In genomic region chr5:8842906-8843590, GRCh38 we compare ENCODE assay signal across 8 cellular contexts.
DNase-seq lines count a peak whose midpoint lies in the region; ATAC-seq, FAIRE-seq and TF ChIP-seq lines count a peak whose summit lies in the region.

No MANE protein-coding gene starts in this region.

- FAIRE-seq in H54 (lab: Jason Lieb, UNC) = no peak

- H3K27me3 ChIP-seq in foreskin keratinocyte (no peaks in the 10 kb centered on the region), sigmoid colon (no peaks in the 10 kb centered on the region)

- ATAC-seq in foreskin keratinocyte (peak; percentile 38), HG02610 (IDR thresholded peaks at IDR 0.05; ENCODE audit: unreplicated experiment) (no peak), GM21528 (IDR thresholded peaks at IDR 0.05; ENCODE audit: low FRiP score, unreplicated experiment) (no peak)

- peak; percentile 58 for DNase-seq in H54 (ENCODE audit: insufficient read length, low spot score)
- DNase-seq in RPMI7951 (ENCODE audit: low read depth) = peak; percentile 66
- no peak for DNase-seq in foreskin keratinocyte
- peak; percentile 62 for DNase-seq in retina
- DNase-seq in sigmoid colon = no peak
- DNase-seq in stimulated activated naive CD4-positive, alpha-beta T cell (lab: John Stamatoyannopoulos, UW) = no peak

- 83 to 84% methylated on average over 9 of the region's 9 CpGs for WGBS in sigmoid colon, 2 donors

- no peaks in the 10 kb centered on the region for H3K9me3 ChIP-seq in sigmoid colon

- no peak for TF ChIP-seq POLR2A in H54 (IDR thresholded peaks at IDR 0.05; ENCODE audit: low read depth, low read length)
- no peak for TF ChIP-seq POLR2A in sigmoid colon (IDR thresholded peaks at IDR 0.05)

- TF ChIP-seq CTCF in foreskin keratinocyte (conservative IDR thresholded peaks at IDR 0.05) (peak; percentile 50), sigmoid colon (IDR thresholded peaks at IDR 0.05) (no peak)

- H3K4me1 ChIP-seq in foreskin keratinocyte = no peaks in the 10 kb centered on the region
- no peaks in the 10 kb centered on the region for H3K4me1 ChIP-seq in sigmoid colon

- no peak overlapping the region for H3K4me3 ChIP-seq in sigmoid colon

- intact Hi-C loops in sigmoid colon (cut with DNase I) = no loop called here

- no peaks in the 10 kb centered on the region for H3K36me3 ChIP-seq in sigmoid colon

- TF ChIP-seq EP300 in sigmoid colon (IDR thresholded peaks at IDR 0.05) = no peak

- H3K27ac ChIP-seq in foreskin keratinocyte (no peak overlapping the region), sigmoid colon (no peak overlapping the region)

Comparison
In these comparisons a context has a peak if more than half of its experiments do, and no peak if none do; other contexts are left out.
1. DNase-seq: peak in H54 (single experiment), RPMI7951 (single experiment) and retina (single experiment); none in foreskin keratinocyte (0 of 2), sigmoid colon (single experiment) and stimulated activated naive CD4-positive, alpha-beta T cell (0 of 6).